In genomic region chr11:111435046-111435698, GRCh38 we compare ENCODE assay signal across 20 cellular contexts.
DNase-seq lines count a peak whose midpoint lies in the region; ATAC-seq and TF ChIP-seq lines count a peak whose summit lies in the region.
"Had no signal": no experiment of that assay in that cellular context is flagged by ENCODE, and none has a peak within 500 bp of the region (broad histone marks: within the 10 kb centered on the region; RNA-seq: fewer than 3 reads in every experiment).

No MANE protein-coding gene starts in this region.

- no peaks in the 10 kb centered on the region for H4K20me1 ChIP-seq in OCI-LY1 (ENCODE audit: insufficient read depth, low read length)

- no peak overlapping the region for H2AFZ ChIP-seq in OCI-LY1 (ENCODE audit: low read length)
- H2AFZ ChIP-seq: parathyroid adenoma had no signal

- H3K27me3 Mint-ChIP-seq in stimulated activated memory B cell treated with anti-CD40 and anti-IgM and Interleukin-4, amounts not matched to agents 10 μg/mL and 1 μg/mL and 100 μg/mL, for 72 hours: no peaks in the 10 kb centered on the region

- ATAC-seq in stimulated activated memory B cell treated with anti-CD40 and anti-IgM and Interleukin-4, amounts not matched to agents 10 μg/mL and 1 μg/mL and 100 μg/mL, for 72 hours: no peak
- ATAC-seq: naive thymus-derived CD8-positive, alpha-beta T cell; T-cell had no signal

- peaks cover 14% of the 10 kb centered on the region for H3F3A ChIP-seq in OCI-LY1 (ENCODE audit: insufficient read depth, low read length)

- H3K27ac Mint-ChIP-seq in stimulated activated memory B cell treated with anti-CD40 and anti-IgM and Interleukin-4, amounts not matched to agents 10 μg/mL and 1 μg/mL and 100 μg/mL, for 72 hours: peak overlapping the region; percentile 60
- H3K27ac Mint-ChIP-seq: activated naive CD4-positive, alpha-beta T cell treated with anti-CD3 and anti-CD28 coated beads, Interleukin-2, amount 10 ng/mL, durations not matched to agents 7 days and 5 days; T-cell had no signal

- H3K27me3 ChIP-seq in OCI-LY1 (ENCODE audit: insufficient read depth, low read length): no peaks in the 10 kb centered on the region

- H3K9ac ChIP-seq in OCI-LY1 (ENCODE audit: low read length): peak overlapping the region; percentile 79
- H3K9ac ChIP-seq: parathyroid adenoma had no signal

- TF ChIP-seq CTCF in OCI-LY1 (IDR thresholded peaks at IDR 0.05; ENCODE audit: low read length): no peak

- H3K4me2 ChIP-seq in OCI-LY1 (ENCODE audit: low read length): peak overlapping the region; percentile 70

- H3K4me3 Mint-ChIP-seq in stimulated activated memory B cell treated with anti-CD40 and anti-IgM and Interleukin-4, amounts not matched to agents 10 μg/mL and 1 μg/mL and 100 μg/mL, for 72 hours: no peak overlapping the region
- H3K4me3 Mint-ChIP-seq: activated naive CD4-positive, alpha-beta T cell treated with anti-CD3 and anti-CD28 coated beads, Interleukin-2, amount 10 ng/mL, durations not matched to agents 7 days and 5 days; T-cell had no signal

- no peaks in the 10 kb centered on the region for H3K36me3 ChIP-seq in OCI-LY1 (ENCODE audit: insufficient read depth, low read length)
- H3K36me3 ChIP-seq: BE2C had no signal

- H3K79me2 ChIP-seq in OCI-LY1 (ENCODE audit: insufficient read depth, low read length): no peaks in the 10 kb centered on the region
- H3K79me2 ChIP-seq: parathyroid adenoma had no signal

- H3K9me3 Mint-ChIP-seq in stimulated activated memory B cell treated with anti-CD40 and anti-IgM and Interleukin-4, amounts not matched to agents 10 μg/mL and 1 μg/mL and 100 μg/mL, for 72 hours: no peaks in the 10 kb centered on the region
- H3K9me3 Mint-ChIP-seq: activated naive CD4-positive, alpha-beta T cell treated with anti-CD3 and anti-CD28 coated beads, Interleukin-2, amount 10 ng/mL, durations not matched to agents 7 days and 5 days; naive thymus-derived CD8-positive, alpha-beta T cell; T-cell had no signal

- H3K4me1 ChIP-seq in OCI-LY1 (ENCODE audit: insufficient read depth, low read length, severe bottlenecking): peaks cover 91% of the 10 kb centered on the region
- H3K4me1 ChIP-seq: BE2C had no signal

- no peaks in the 10 kb centered on the region for H3K9me3 ChIP-seq in OCI-LY1 (ENCODE audit: low read length)
- H3K9me3 ChIP-seq: BE2C had no signal

- peak; percentile 43 for DNase-seq in NCI-H146 (lab: John Stamatoyannopoulos, UW)
- DNase-seq in NCI-H146 treated with DMSO at 0.1 percent for 48 hours (lab: John Stamatoyannopoulos, UW; ENCODE audit: unreplicated experiment): no peak
- peak; percentile 82 for DNase-seq in NCI-H1092 treated with DMSO at 0.1 percent for 48 hours (lab: John Stamatoyannopoulos, UW)
- DNase-seq in NCI-H1930 (lab: John Stamatoyannopoulos, UW): no peak
- no peak for DNase-seq in EL
- DNase-seq in stimulated activated CD4-positive, alpha-beta T cell treated with anti-CD3 and anti-CD28 coated beads, Interleukin-1b, Interleukin-23, amount 100 ng/mL, for 48 hours: no peak
- DNase-seq: activated CD4-positive, alpha-beta T cell treated with anti-CD3 and anti-CD28 coated beads, Interleukin-2, amount 50 U/mL, for 48 hours; activated naive CD4-positive, alpha-beta T cell treated with anti-CD3 and anti-CD28 coated beads, Interleukin-2, amount 10 ng/mL, durations not matched to agents 7 days and 5 days; activated T-cell treated with anti-CD3 and anti-CD28 coated beads for 4 hours; BE2C; H7; naive thymus-derived CD8-positive, alpha-beta T cell; NCI-H226; small intestine; stimulated activated CD8-positive, alpha-beta memory T cell treated with anti-CD3 and anti-CD28 coated beads, Interleukin-4, amount 100 ng/mL, for 48 hours; substantia nigra; T-cell had no signal

- H3K27ac ChIP-seq in OCI-LY1 (ENCODE audit: low read depth, low read length, poor library complexity, severe bottlenecking): peak overlapping the region; percentile 95
- H3K27ac ChIP-seq: parathyroid adenoma had no signal

- no peaks in the 10 kb centered on the region for H3K36me3 Mint-ChIP-seq in stimulated activated memory B cell treated with anti-CD40 and anti-IgM and Interleukin-4, amounts not matched to agents 10 μg/mL and 1 μg/mL and 100 μg/mL, for 72 hours
- H3K36me3 Mint-ChIP-seq: activated naive CD4-positive, alpha-beta T cell treated with anti-CD3 and anti-CD28 coated beads, Interleukin-2, amount 10 ng/mL, durations not matched to agents 7 days and 5 days; naive thymus-derived CD8-positive, alpha-beta T cell; T-cell had no signal

- H3K4me3 ChIP-seq in OCI-LY1 (ENCODE audit: low read depth, low read length, poor library complexity, severe bottlenecking): peak overlapping the region; percentile 53

- H3K9me2 ChIP-seq in OCI-LY1 (ENCODE audit: low read depth, low read length): no peaks in the 10 kb centered on the region

- peaks cover 35% of the 10 kb centered on the region for H3K4me1 Mint-ChIP-seq in stimulated activated memory B cell treated with anti-CD40 and anti-IgM and Interleukin-4, amounts not matched to agents 10 μg/mL and 1 μg/mL and 100 μg/mL, for 72 hours

Comparison
In these comparisons a context has a peak if more than half of its experiments do, and no peak if none do; other contexts are left out.
1. DNase-seq: peak in NCI-H146 (single experiment) and NCI-H1092 treated with DMSO at 0.1 percent for 48 hours (single experiment); none in NCI-H146 treated with DMSO at 0.1 percent for 48 hours (single experiment), NCI-H1930 (0 of 2), EL (single experiment) and stimulated activated CD4-positive, alpha-beta T cell treated with anti-CD3 and anti-CD28 coated beads, Interleukin-1b, Interleukin-23, amount 100 ng/mL, for 48 hours (single experiment).